ENCODE assay signal across 1 cellular context in the genomic region with DNA sequence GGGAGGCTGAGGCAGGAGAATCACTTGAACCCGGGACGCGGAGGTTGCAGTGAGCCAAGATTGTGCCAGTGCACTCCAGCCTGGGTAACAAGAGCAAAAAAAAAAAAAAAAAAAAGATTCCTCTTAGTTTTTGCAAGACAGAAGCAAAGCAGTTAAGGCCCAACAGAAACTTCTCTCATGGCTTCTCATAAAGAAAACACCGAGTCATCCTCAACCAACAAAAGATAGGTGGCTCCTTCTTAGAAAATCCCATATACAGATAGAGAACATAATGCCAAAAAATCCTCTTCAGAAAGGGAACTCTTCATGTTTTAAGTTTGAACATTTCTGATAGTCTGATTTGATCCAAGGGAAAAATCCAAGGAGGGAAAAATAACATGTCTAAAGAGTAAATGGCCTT.
TF ChIP-seq lines count a peak whose summit lies in the region.

No MANE protein-coding gene starts in this region.

TF ChIP-seq in WTC11, 78 proteins besides CTCF, POLR2A, EP300 and RAD21 (continued from another document):
- TF ChIP-seq, protein P1, sequence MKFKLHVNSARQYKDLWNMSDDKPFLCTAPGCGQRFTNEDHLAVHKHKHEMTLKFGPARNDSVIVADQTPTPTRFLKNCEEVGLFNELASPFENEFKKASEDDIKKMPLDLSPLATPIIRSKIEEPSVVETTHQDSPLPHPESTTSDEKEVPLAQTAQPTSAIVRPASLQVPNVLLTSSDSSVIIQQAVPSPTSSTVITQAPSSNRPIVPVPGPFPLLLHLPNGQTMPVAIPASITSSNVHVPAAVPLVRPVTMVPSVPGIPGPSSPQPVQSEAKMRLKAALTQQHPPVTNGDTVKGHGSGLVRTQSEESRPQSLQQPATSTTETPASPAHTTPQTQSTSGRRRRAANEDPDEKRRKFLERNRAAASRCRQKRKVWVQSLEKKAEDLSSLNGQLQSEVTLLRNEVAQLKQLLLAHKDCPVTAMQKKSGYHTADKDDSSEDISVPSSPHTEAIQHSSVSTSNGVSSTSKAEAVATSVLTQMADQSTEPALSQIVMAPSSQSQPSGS (CRISPR knock-in tag; IDR thresholded peaks at IDR 0.05; ENCODE audit: borderline replicate concordance, low read depth), result no peak
- TF ChIP-seq ZNF416 (CRISPR knock-in tag; IDR thresholded peaks at IDR 0.05) (no peak), ZNF138 (CRISPR knock-in tag; conservative IDR thresholded peaks at IDR 0.05) (no peak), ZNF263 (CRISPR knock-in tag; IDR thresholded peaks at IDR 0.05; ENCODE audit: low read depth) (no peak), MYBL2 (CRISPR knock-in tag; IDR thresholded peaks at IDR 0.05) (no peak), KAT7 (CRISPR knock-in tag; IDR thresholded peaks at IDR 0.05; ENCODE audit: borderline replicate concordance) (no peak), OVOL2 (CRISPR knock-in tag; IDR thresholded peaks at IDR 0.05; ENCODE audit: borderline replicate concordance) (no peak), GRHL2 (CRISPR knock-in tag; IDR thresholded peaks at IDR 0.05; ENCODE audit: insufficient replicate concordance, severe bottlenecking) (no peak), ZNF317 (CRISPR knock-in tag; IDR thresholded peaks at IDR 0.05; ENCODE audit: borderline replicate concordance, low read depth) (no peak)
- TF ChIP-seq, protein P2, sequence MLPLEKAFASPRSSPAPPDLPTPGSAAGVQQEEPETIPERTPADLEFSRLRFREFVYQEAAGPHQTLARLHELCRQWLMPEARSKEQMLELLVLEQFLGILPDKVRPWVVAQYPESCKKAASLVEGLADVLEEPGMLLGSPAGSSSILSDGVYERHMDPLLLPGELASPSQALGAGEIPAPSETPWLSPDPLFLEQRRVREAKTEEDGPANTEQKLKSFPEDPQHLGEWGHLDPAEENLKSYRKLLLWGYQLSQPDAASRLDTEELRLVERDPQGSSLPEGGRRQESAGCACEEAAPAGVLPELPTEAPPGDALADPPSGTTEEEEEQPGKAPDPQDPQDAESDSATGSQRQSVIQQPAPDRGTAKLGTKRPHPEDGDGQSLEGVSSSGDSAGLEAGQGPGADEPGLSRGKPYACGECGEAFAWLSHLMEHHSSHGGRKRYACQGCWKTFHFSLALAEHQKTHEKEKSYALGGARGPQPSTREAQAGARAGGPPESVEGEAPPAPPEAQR (CRISPR knock-in tag; IDR thresholded peaks at IDR 0.05), result no peak
- TF ChIP-seq, protein P3, sequence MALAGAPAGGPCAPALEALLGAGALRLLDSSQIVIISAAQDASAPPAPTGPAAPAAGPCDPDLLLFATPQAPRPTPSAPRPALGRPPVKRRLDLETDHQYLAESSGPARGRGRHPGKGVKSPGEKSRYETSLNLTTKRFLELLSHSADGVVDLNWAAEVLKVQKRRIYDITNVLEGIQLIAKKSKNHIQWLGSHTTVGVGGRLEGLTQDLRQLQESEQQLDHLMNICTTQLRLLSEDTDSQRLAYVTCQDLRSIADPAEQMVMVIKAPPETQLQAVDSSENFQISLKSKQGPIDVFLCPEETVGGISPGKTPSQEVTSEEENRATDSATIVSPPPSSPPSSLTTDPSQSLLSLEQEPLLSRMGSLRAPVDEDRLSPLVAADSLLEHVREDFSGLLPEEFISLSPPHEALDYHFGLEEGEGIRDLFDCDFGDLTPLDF (CRISPR knock-in tag; IDR thresholded peaks at IDR 0.05), result no peak
- TF ChIP-seq, protein P4, sequence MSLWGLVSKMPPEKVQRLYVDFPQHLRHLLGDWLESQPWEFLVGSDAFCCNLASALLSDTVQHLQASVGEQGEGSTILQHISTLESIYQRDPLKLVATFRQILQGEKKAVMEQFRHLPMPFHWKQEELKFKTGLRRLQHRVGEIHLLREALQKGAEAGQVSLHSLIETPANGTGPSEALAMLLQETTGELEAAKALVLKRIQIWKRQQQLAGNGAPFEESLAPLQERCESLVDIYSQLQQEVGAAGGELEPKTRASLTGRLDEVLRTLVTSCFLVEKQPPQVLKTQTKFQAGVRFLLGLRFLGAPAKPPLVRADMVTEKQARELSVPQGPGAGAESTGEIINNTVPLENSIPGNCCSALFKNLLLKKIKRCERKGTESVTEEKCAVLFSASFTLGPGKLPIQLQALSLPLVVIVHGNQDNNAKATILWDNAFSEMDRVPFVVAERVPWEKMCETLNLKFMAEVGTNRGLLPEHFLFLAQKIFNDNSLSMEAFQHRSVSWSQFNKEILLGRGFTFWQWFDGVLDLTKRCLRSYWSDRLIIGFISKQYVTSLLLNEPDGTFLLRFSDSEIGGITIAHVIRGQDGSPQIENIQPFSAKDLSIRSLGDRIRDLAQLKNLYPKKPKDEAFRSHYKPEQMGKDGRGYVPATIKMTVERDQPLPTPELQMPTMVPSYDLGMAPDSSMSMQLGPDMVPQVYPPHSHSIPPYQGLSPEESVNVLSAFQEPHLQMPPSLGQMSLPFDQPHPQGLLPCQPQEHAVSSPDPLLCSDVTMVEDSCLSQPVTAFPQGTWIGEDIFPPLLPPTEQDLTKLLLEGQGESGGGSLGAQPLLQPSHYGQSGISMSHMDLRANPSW (CRISPR knock-in tag; conservative IDR thresholded peaks at IDR 0.05; ENCODE audit: low read depth), result no peak
- TF ChIP-seq, protein P5, sequence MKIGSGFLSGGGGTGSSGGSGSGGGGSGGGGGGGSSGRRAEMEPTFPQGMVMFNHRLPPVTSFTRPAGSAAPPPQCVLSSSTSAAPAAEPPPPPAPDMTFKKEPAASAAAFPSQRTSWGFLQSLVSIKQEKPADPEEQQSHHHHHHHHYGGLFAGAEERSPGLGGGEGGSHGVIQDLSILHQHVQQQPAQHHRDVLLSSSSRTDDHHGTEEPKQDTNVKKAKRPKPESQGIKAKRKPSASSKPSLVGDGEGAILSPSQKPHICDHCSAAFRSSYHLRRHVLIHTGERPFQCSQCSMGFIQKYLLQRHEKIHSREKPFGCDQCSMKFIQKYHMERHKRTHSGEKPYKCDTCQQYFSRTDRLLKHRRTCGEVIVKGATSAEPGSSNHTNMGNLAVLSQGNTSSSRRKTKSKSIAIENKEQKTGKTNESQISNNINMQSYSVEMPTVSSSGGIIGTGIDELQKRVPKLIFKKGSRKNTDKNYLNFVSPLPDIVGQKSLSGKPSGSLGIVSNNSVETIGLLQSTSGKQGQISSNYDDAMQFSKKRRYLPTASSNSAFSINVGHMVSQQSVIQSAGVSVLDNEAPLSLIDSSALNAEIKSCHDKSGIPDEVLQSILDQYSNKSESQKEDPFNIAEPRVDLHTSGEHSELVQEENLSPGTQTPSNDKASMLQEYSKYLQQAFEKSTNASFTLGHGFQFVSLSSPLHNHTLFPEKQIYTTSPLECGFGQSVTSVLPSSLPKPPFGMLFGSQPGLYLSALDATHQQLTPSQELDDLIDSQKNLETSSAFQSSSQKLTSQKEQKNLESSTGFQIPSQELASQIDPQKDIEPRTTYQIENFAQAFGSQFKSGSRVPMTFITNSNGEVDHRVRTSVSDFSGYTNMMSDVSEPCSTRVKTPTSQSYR (CRISPR knock-in tag; IDR thresholded peaks at IDR 0.05), result no peak
